8 cellular contexts compared by ENCODE assay signal in genomic region chr11:3420281-3421042, GRCh38. TPM values are rescaled to one million over a fixed set of nuclear protein-coding genes. Genes with fewer than 3 reads are reported as not detected.
DNase-seq lines count a peak whose midpoint lies in the region; ATAC-seq and TF ChIP-seq lines count a peak whose summit lies in the region.
"Not testable (repeated sequence)": the region's sequence is repeated elsewhere in the genome, so short reads cannot be mapped to it uniquely, and the experiment has no call there.

No MANE protein-coding gene starts in this region.

- H3K36me3 Mint-ChIP-seq in CD8-positive, alpha-beta memory T cell; activated CD4-positive, alpha-beta memory T cell treated with anti-CD3 and anti-CD28 coated beads, Interleukin-2, amount 10 ng/mL, durations not matched to agents 7 days and 5 days (ENCODE audit: low read depth); natural killer cell; progenitor cell of endocrine pancreas (ENCODE audit: insufficient read depth): not testable (repeated sequence)

- H3K4me2 ChIP-seq in HCT116 (ENCODE audit: low read length): peak overlapping the region; percentile 36

- H4K20me1 ChIP-seq in HCT116 (ENCODE audit: insufficient read depth): not testable (repeated sequence)

- H3K9ac ChIP-seq in HCT116 (ENCODE audit: low read length): not testable (repeated sequence)

- RAD21 ChIA-PET in HCT116 (lab: Charles Lee; ENCODE audit: low non-redundant PET in 1 of 2, low total read pairs in 2 of 2, uncharacterized antibody in 2 of 2, unreplicated experiment in 2 of 2): not testable (repeated sequence)

- not testable (repeated sequence) for DNase-seq in CD8-positive, alpha-beta memory T cell; HCT116 (ENCODE audit: low read depth, low spot score); activated CD4-positive, alpha-beta memory T cell treated with anti-CD3 and anti-CD28 coated beads, Interleukin-2, amount 10 ng/mL, durations not matched to agents 7 days and 5 days; natural killer cell; progenitor cell of endocrine pancreas (ENCODE audit: low spot score, unreplicated experiment)
- DNase-seq in NB4 (ENCODE audit: low read depth) (peak; percentile 12), body of pancreas (peak; percentile 51 to 79 (median 65))

- not testable (repeated sequence) for H3K36me3 ChIP-seq in ACC112 (ENCODE audit: insufficient read depth, low read length); CD8-positive, alpha-beta memory T cell (ENCODE audit: insufficient read depth, low read length); HCT116 (ENCODE audit: control insufficient read depth in 1 of 2, insufficient read depth in 2 of 2, low read length in 2 of 2); body of pancreas (replicated peaks in 1 of 2; ENCODE audit: insufficient read depth in 1 of 2, low read depth in 2 of 2)

- peak overlapping the region in 2 of 8 donors; percentile 9 to 93 for H3K27ac Mint-ChIP-seq in CD8-positive, alpha-beta memory T cell
- not testable (repeated sequence) for H3K27ac Mint-ChIP-seq in activated CD4-positive, alpha-beta memory T cell treated with anti-CD3 and anti-CD28 coated beads, Interleukin-2, amount 10 ng/mL, durations not matched to agents 7 days and 5 days; natural killer cell
- peak overlapping the region; percentile 80 for H3K27ac Mint-ChIP-seq in progenitor cell of endocrine pancreas

- H3K4me1 Mint-ChIP-seq in CD8-positive, alpha-beta memory T cell: peaks cover 13 to 23% (median 14%) of the 10 kb centered on the region in 3 donors
- peaks cover 16% of the 10 kb centered on the region for H3K4me1 Mint-ChIP-seq in activated CD4-positive, alpha-beta memory T cell treated with anti-CD3 and anti-CD28 coated beads, Interleukin-2, amount 10 ng/mL, durations not matched to agents 7 days and 5 days
- H3K4me1 Mint-ChIP-seq in natural killer cell: peaks cover 7 to 15% of the 10 kb centered on the region in 2 donors
- not testable (repeated sequence) for H3K4me1 Mint-ChIP-seq in progenitor cell of endocrine pancreas (ENCODE audit: low read depth)

- TF ChIP-seq POLR2A in HCT116 (IDR thresholded peaks at IDR 0.05; ENCODE audit: borderline replicate concordance, extremely low read depth, insufficient read depth, insufficient read length); NB4 (IDR thresholded peaks at IDR 0.05; ENCODE audit: extremely low read depth, insufficient read length); body of pancreas (IDR thresholded peaks at IDR 0.05): not testable (repeated sequence)

- 49 to 55% methylated on average over 5 to 10 of the region's 10 CpGs for WGBS in body of pancreas, 2 donors

- H3K4me1 ChIP-seq in ACC112 (ENCODE audit: control insufficient read depth, insufficient read depth, low read length, unreplicated experiment) (peaks cover 15% of the 10 kb centered on the region), HCT116 (ENCODE audit: control insufficient read depth in 1 of 2, insufficient read depth in 2 of 2, low read length in 2 of 2) (peaks cover 0 to 21% of the 10 kb centered on the region in 2 experiments; a peak in 2 of 4 replicates), body of pancreas (peaks cover 37% of the 10 kb centered on the region)
- not testable (repeated sequence) for H3K4me1 ChIP-seq in CD8-positive, alpha-beta memory T cell (ENCODE audit: insufficient read depth, low read length)

- H3K79me2 ChIP-seq in ACC112 (ENCODE audit: control insufficient read depth, insufficient read depth, low read length, unreplicated experiment); HCT116 (ENCODE audit: insufficient read depth, low read length): not testable (repeated sequence)

- not testable (repeated sequence) for H3K9me2 ChIP-seq in HCT116 (ENCODE audit: insufficient read depth)

- not testable (repeated sequence) for H2AFZ ChIP-seq in ACC112 (ENCODE audit: low read length, unreplicated experiment); HCT116 (ENCODE audit: low read depth, low read length, poor library complexity, severe bottlenecking)

- CTCF ChIA-PET in CD8-positive, alpha-beta memory T cell (lab: Charles Lee): interaction anchor here (1.2 kb wide), 1 partner anchor 383 kb away, joined by 4 read pairs; no protein-coding TSS in a partner anchor
- CTCF ChIA-PET in HCT116 (lab: Charles Lee): interaction anchor here (1.8 kb wide), 1 partner anchor 12 kb away, joined by 6 read pairs; no protein-coding TSS in a partner anchor
- CTCF ChIA-PET in activated CD4-positive, alpha-beta memory T cell treated with anti-CD3 and anti-CD28 coated beads, Interleukin-2, amount 10 ng/mL, durations not matched to agents 7 days and 5 days (lab: Charles Lee): not testable (repeated sequence)

- not testable (repeated sequence) for H3K27me3 ChIP-seq in ACC112 (ENCODE audit: insufficient read depth, low read length); CD8-positive, alpha-beta memory T cell (ENCODE audit: insufficient read depth, low read length, poor library complexity, severe bottlenecking); HCT116 (ENCODE audit: insufficient read depth, low read length); body of pancreas

- not testable (repeated sequence) for H3K27me3 Mint-ChIP-seq in CD8-positive, alpha-beta memory T cell; natural killer cell (ENCODE audit: low read depth in 2 of 2)
- peaks cover 16% of the 10 kb centered on the region for H3K27me3 Mint-ChIP-seq in activated CD4-positive, alpha-beta memory T cell treated with anti-CD3 and anti-CD28 coated beads, Interleukin-2, amount 10 ng/mL, durations not matched to agents 7 days and 5 days
- peaks cover 20% of the 10 kb centered on the region for H3K27me3 Mint-ChIP-seq in progenitor cell of endocrine pancreas

- not testable (repeated sequence) for H3K9me3 Mint-ChIP-seq in CD8-positive, alpha-beta memory T cell; activated CD4-positive, alpha-beta memory T cell treated with anti-CD3 and anti-CD28 coated beads, Interleukin-2, amount 10 ng/mL, durations not matched to agents 7 days and 5 days; natural killer cell; progenitor cell of endocrine pancreas (ENCODE audit: low read depth)

- POLR2A ChIA-PET in CD8-positive, alpha-beta memory T cell (lab: Charles Lee); HCT116 (lab: Charles Lee); activated CD4-positive, alpha-beta memory T cell treated with anti-CD3 and anti-CD28 coated beads, Interleukin-2, amount 10 ng/mL, durations not matched to agents 7 days and 5 days (lab: Charles Lee): not testable (repeated sequence)

- H3K4me3 ChIP-seq in ACC112 (ENCODE audit: low read depth, low read length); CD8-positive, alpha-beta memory T cell (ENCODE audit: low read length); HCT116 (replicated peaks in 1 of 2; ENCODE audit: low read depth in 1 of 2, low read length in 2 of 2); NB4 (ENCODE audit: low read depth, low read length); body of pancreas: not testable (repeated sequence)

- H3K27ac ChIP-seq in ACC112 (ENCODE audit: low read depth, low read length): peak overlapping the region; percentile 63
- H3K27ac ChIP-seq in CD8-positive, alpha-beta memory T cell (ENCODE audit: low read depth, low read length); HCT116 (ENCODE audit: low read depth, low read length): not testable (repeated sequence)
- peak overlapping the region; percentile 66 to 84 (median 76) for H3K27ac ChIP-seq in body of pancreas

- ATAC-seq in HCT116, body of pancreas, natural killer cell: not testable (repeated sequence)

- not testable (repeated sequence) for H3K9me3 ChIP-seq in CD8-positive, alpha-beta memory T cell (ENCODE audit: low read length); HCT116 (ENCODE audit: control insufficient read depth in 1 of 2, insufficient read depth in 1 of 2, low read depth in 1 of 2, low read length in 2 of 2); body of pancreas

- BruUV-seq in HCT116 (replicated peaks; lab: Mats Ljungman, UMichigan): not testable (repeated sequence)

- TF ChIP-seq CTCF in HCT116 (IDR thresholded peaks at IDR 0.05 in 2 of 3, conservative IDR thresholded peaks at IDR 0.05 in 1 of 3; ENCODE audit: borderline replicate concordance in 1 of 3, insufficient read depth in 1 of 3, low read depth in 2 of 3, low read length in 2 of 3); NB4 (IDR thresholded peaks at IDR 0.05; ENCODE audit: low read depth, low read length); body of pancreas (IDR thresholded peaks at IDR 0.05); natural killer cell (IDR thresholded peaks at IDR 0.05); progenitor cell of endocrine pancreas (IDR thresholded peaks at IDR 0.05; ENCODE audit: unreplicated experiment): not testable (repeated sequence)

- H3K4me3 Mint-ChIP-seq in CD8-positive, alpha-beta memory T cell: peak overlapping the region in 5 of 7 donors; percentile 24 to 97 (median 52)
- peak overlapping the region; percentile 30 for H3K4me3 Mint-ChIP-seq in activated CD4-positive, alpha-beta memory T cell treated with anti-CD3 and anti-CD28 coated beads, Interleukin-2, amount 10 ng/mL, durations not matched to agents 7 days and 5 days
- H3K4me3 Mint-ChIP-seq in natural killer cell (peak overlapping the region; percentile 40), progenitor cell of endocrine pancreas (ENCODE audit: low read depth) (peak overlapping the region; percentile 29)

- intact Hi-C loops in HCT116 (cut with micrococcal nuclease); body of pancreas (cut with DNase I); natural killer cell (cut with micrococcal nuclease): not testable (repeated sequence)

- TF ChIP-seq RAD21 in HCT116 (IDR thresholded peaks at IDR 0.05; ENCODE audit: low read depth): not testable (repeated sequence)

RNA-seq across cellular contexts. Expression of gene ZNF195, which starts 41.5 kb away (rescaled TPM):
- total RNA-seq in CD8-positive, alpha-beta memory T cell: 10 to 100 TPM; 32.6 to 41.5 TPM
- 24.2 TPM for polyA plus RNA-seq in CD8-positive, alpha-beta memory T cell
- total RNA-seq in HCT116 (2021; ENCODE audit: unreplicated experiment) (47.7 TPM), body of pancreas (10 to 100 TPM; 14.5 to 23.9 TPM), natural killer cell (10 to 100 TPM; 24.7 to 44.1 (median 25.9) TPM), progenitor cell of endocrine pancreas (83.9 and 88.8 TPM in 2 replicates)
- polyA plus RNA-seq in HCT116 (2012): 13.0 and 20.1 TPM in 2 replicates
- total RNA-seq in activated CD4-positive, alpha-beta memory T cell treated with anti-CD3 and anti-CD28 coated beads, Interleukin-2, amount 10 ng/mL, durations not matched to agents 7 days and 5 days: 10 to 100 TPM; 30.5 to 33.5 TPM
